Comparison of ENCODE assay signal across 16 cellular contexts in the genomic region with DNA sequence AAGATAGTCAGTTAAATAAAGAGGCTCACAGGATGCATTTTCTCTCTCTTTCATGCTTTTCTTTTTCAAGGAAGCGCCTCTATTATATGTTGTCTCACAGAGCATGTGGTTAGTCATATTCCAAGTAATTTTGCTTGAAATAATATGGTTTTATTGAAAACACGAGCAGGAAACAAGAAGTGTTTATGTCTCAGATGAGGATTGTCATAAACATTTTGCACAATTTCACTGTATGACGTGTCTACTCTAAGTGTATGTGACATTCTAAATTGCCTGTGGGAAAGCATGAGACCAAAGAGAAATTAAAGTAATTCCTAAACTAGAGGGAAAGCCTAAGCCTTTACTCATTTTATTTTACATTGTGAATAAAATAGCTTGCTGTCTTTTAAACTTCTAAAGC.
DNase-seq lines count a peak whose midpoint lies in the region; ATAC-seq lines count a peak whose summit lies in the region.
"Had no signal": no experiment of that assay in that cellular context is flagged by ENCODE, and none has a peak within 500 bp of the region (broad histone marks: within the 10 kb centered on the region; RNA-seq: fewer than 3 reads in every experiment).

No MANE protein-coding gene starts in this region.

- 70 to 73% methylated on average over 3 of the region's 3 CpGs for whole genome bisulfite sequencing in aorta, 2 donors

- ATAC-seq in GM21526 (IDR thresholded peaks at IDR 0.05; ENCODE audit: low FRiP score, unreplicated experiment), result no peak
- ATAC-seq in aorta (ENCODE audit: low FRiP score), result no peak
- ATAC-seq: GM23338, HCT116 had no signal

- no peaks in the 10 kb centered on the region for H3K27me3 ChIP-seq in aorta (ENCODE audit: control insufficient read depth in 1 of 2, insufficient read depth in 2 of 2, low read length in 1 of 2)

- H3K36me3 ChIP-seq in aorta (ENCODE audit: control insufficient read depth in 1 of 2, insufficient read depth in 2 of 2, low read length in 1 of 2), result no peaks in the 10 kb centered on the region

- H3K9me3 ChIP-seq in aorta (ENCODE audit: control insufficient read depth, low read length), result no peaks in the 10 kb centered on the region

- intact Hi-C loops in aorta (cut with DNase I), result no loop called here

- DNase-seq in RPMI7951 (ENCODE audit: low read depth), result peak; percentile 1
- peak; percentile 33 for DNase-seq in dedifferentiated amniotic fluid mesenchymal stem cell (ENCODE audit: extremely low spot score)
- DNase-seq in foreskin melanocyte, result peak; percentile 9
- DNase-seq in stimulated activated CD4-positive, alpha-beta T cell treated with anti-CD3 and anti-CD28 coated beads, Interleukin-4, amount 100 ng/mL, for 1 hour, result no peak
- DNase-seq in NCI-H510A (lab: John Stamatoyannopoulos, UW), result no peak
- no peak for DNase-seq in aorta
- DNase-seq: C1 segment of cervical spinal cord; Calu3; CD4-positive, alpha-beta memory T cell; COR-L47; DMS53; DMS79 treated with DMSO at 0.1 percent for 48 hours; H9 had no signal

- H3K4me1 ChIP-seq in aorta (ENCODE audit: control insufficient read depth in 1 of 2, insufficient read depth in 2 of 2, low read length in 2 of 2), result no peaks in the 10 kb centered on the region

- H3K27ac ChIP-seq in aorta (ENCODE audit: low read depth in 1 of 2, low read length in 2 of 2), result no peak overlapping the region

- no peak overlapping the region for H3K4me3 ChIP-seq in aorta (ENCODE audit: low read length in 2 of 2)
- H3K4me3 ChIP-seq: GM23338 had no signal

Comparison
In these comparisons a context has a peak if more than half of its experiments do, and no peak if none do; other contexts are left out.
1. DNase-seq: peak in RPMI7951 (single experiment), dedifferentiated amniotic fluid mesenchymal stem cell (single experiment) and foreskin melanocyte (single experiment); none in stimulated activated CD4-positive, alpha-beta T cell treated with anti-CD3 and anti-CD28 coated beads, Interleukin-4, amount 100 ng/mL, for 1 hour (single experiment), NCI-H510A (single experiment) and aorta (0 of 2).